ENCODE assay signal across 19 cellular contexts in genomic region chr1:156468693-156469345, GRCh38. TPM values are rescaled to one million over a fixed set of nuclear protein-coding genes. Genes with fewer than 3 reads are reported as not detected.
DNase-seq lines count a peak whose midpoint lies in the region; ATAC-seq and TF ChIP-seq lines count a peak whose summit lies in the region.
"Had no signal": no experiment of that assay in that cellular context is flagged by ENCODE, and none has a peak within 500 bp of the region (broad histone marks: within the 10 kb centered on the region; RNA-seq: fewer than 3 reads in every experiment).

No MANE protein-coding gene starts in this region.

- H3K79me2 ChIP-seq in mammary epithelial cell (ENCODE audit: insufficient read depth, low read length) = no peaks in the 10 kb centered on the region

- DNase-seq in MCF 10A (ENCODE audit: unreplicated experiment) (no peak), mammary epithelial cell (no peak), RWPE1 (ENCODE audit: low spot score) (no peak), endothelial cell (ENCODE audit: low spot score) (no peak), T-helper 1 cell (no peak), foreskin melanocyte (no peak)
- DNase-seq: activated naive CD4-positive, alpha-beta T cell treated with anti-CD3 and anti-CD28 coated beads for 36 hours; CD4-positive, alpha-beta T cell; DMS79; foreskin keratinocyte; GOT3; KG1; NCI-H1092; psoas muscle; RPMI8226; stimulated activated CD8-positive, alpha-beta memory T cell treated with anti-CD3 and anti-CD28 coated beads, Interleukin-4, amount 100 ng/mL, for 48 hours had no signal

- H3K27ac ChIP-seq in mammary epithelial cell (ENCODE audit: insufficient read depth, low read depth, low read length) = no peak overlapping the region
- H3K27ac ChIP-seq in RWPE1 = peak overlapping the region; percentile 19; the same call in 1 of the 2 replicates
- H3K27ac ChIP-seq in temporal lobe (ENCODE audit: low read depth, low read length) = peak overlapping the region; percentile 61
- H3K27ac ChIP-seq: foreskin keratinocyte had no signal

- WGBS in mammary epithelial cell (ENCODE audit: low coverage, missing lambda C conversion rate) = 85% methylated on average over 6 of the region's 6 CpGs

- no peak overlapping the region for H2AFZ ChIP-seq in mammary epithelial cell (ENCODE audit: low read depth, low read length)

- H3K4me1 ChIP-seq in mammary epithelial cell (ENCODE audit: insufficient read depth, low read length) = no peaks in the 10 kb centered on the region

- H3K36me3 ChIP-seq in mammary epithelial cell (ENCODE audit: insufficient read depth, low read length) = no peaks in the 10 kb centered on the region

- H3K9me3 Mint-ChIP-seq in MCF 10A (ENCODE audit: unreplicated experiment) (no peaks in the 10 kb centered on the region), endothelial cell (ENCODE audit: unreplicated experiment) (no peaks in the 10 kb centered on the region)
- H3K9me3 Mint-ChIP-seq: activated naive CD4-positive, alpha-beta T cell treated with anti-CD3 and anti-CD28 coated beads for 36 hours; brain; CD4-positive, alpha-beta T cell had no signal

- CTCF ChIA-PET in MCF 10A (lab: Yijun Ruan, JAX) = interaction anchor here (0.6 to 2.0 kb wide), 9 partner anchors 17 to 474 kb away, joined by 3 to 7 read pairs (median 4); no protein-coding TSS in a partner anchor
- CTCF ChIA-PET in mammary epithelial cell (lab: Charles Lee; ENCODE audit: low non-redundant PET) = no interaction called here
- CTCF ChIA-PET in RWPE1 (lab: Yijun Ruan, JAX) = interaction anchor here (0.6 to 0.7 kb wide), 2 partner anchors 14 to 50 kb away, joined by 3 read pairs; no protein-coding TSS in a partner anchor

- H3K4me1 Mint-ChIP-seq in MCF 10A (ENCODE audit: insufficient read depth, unreplicated experiment) (peaks cover 38% of the 10 kb centered on the region), endothelial cell (ENCODE audit: unreplicated experiment) (peaks cover 21% of the 10 kb centered on the region)
- H3K4me1 Mint-ChIP-seq: brain had no signal

- in situ Hi-C loops in mammary epithelial cell (cut with MboI; ENCODE audit: low sequenced_read_pairs in 2 of 2) = no loop called here

- POLR2A ChIA-PET in MCF 10A (lab: Yijun Ruan, JAX) (interaction anchor here (0.7 to 19.5 kb wide), 3 partner anchors 33 to 259 kb away, joined by 3 to 549 read pairs (median 4); partner anchors contain the start of genes MEF2D, METTL25B and NAXE), RWPE1 (lab: Yijun Ruan, JAX; ENCODE audit: low non-redundant PET) (no interaction called here)

- H3K9me3 ChIP-seq in mammary epithelial cell (replicated peaks; ENCODE audit: insufficient read depth, low read length) = no peaks in the 10 kb centered on the region
- H3K9me3 ChIP-seq: psoas muscle had no signal

- dilution Hi-C loops in mammary epithelial cell (cut with HindIII; ENCODE audit: low sequenced_read_pairs) = loop anchor here (5.0 to 10.0 kb wide), 2 partner anchors 56 to 67 kb away; no protein-coding TSS in a partner anchor

- H3K9ac ChIP-seq in mammary epithelial cell (ENCODE audit: insufficient read depth, low read length) = no peak overlapping the region

- H3K4me3 Mint-ChIP-seq in MCF 10A (ENCODE audit: unreplicated experiment) (no peak overlapping the region), endothelial cell (ENCODE audit: unreplicated experiment) (peak overlapping the region; percentile 44)
- H3K4me3 Mint-ChIP-seq: activated naive CD4-positive, alpha-beta T cell treated with anti-CD3 and anti-CD28 coated beads for 36 hours; brain; CD4-positive, alpha-beta T cell had no signal

- H3K27ac Mint-ChIP-seq in MCF 10A (ENCODE audit: low read depth, unreplicated experiment) (peak overlapping the region; percentile 77), endothelial cell (ENCODE audit: unreplicated experiment) (no peak overlapping the region)
- H3K27ac Mint-ChIP-seq: activated naive CD4-positive, alpha-beta T cell treated with anti-CD3 and anti-CD28 coated beads for 36 hours; CD4-positive, alpha-beta T cell had no signal

- intact Hi-C loops in MCF 10A (cut with micrococcal nuclease) = no loop called here
- intact Hi-C loops in mammary epithelial cell (cut with micrococcal nuclease) = no loop called here

- no peak overlapping the region for H3K4me2 ChIP-seq in mammary epithelial cell (ENCODE audit: insufficient read depth, low read depth, low read length)

- no peaks in the 10 kb centered on the region for H4K20me1 ChIP-seq in mammary epithelial cell (ENCODE audit: insufficient read depth, low read length)

- no peaks in the 10 kb centered on the region for H3K27me3 Mint-ChIP-seq in MCF 10A (ENCODE audit: insufficient read depth, unreplicated experiment)
- H3K27me3 Mint-ChIP-seq in endothelial cell (ENCODE audit: unreplicated experiment) = peaks cover 8% of the 10 kb centered on the region
- H3K27me3 Mint-ChIP-seq: brain; CD4-positive, alpha-beta T cell had no signal

- H3K36me3 Mint-ChIP-seq in MCF 10A (ENCODE audit: insufficient read depth, unreplicated experiment) (peaks cover 81% of the 10 kb centered on the region), endothelial cell (ENCODE audit: low read depth, unreplicated experiment) (peaks cover 41% of the 10 kb centered on the region)

- no peaks in the 10 kb centered on the region for H3K27me3 ChIP-seq in mammary epithelial cell (ENCODE audit: insufficient read depth, low read length)
- H3K27me3 ChIP-seq: foreskin keratinocyte had no signal

- TF ChIP-seq CTCF in MCF 10A (IDR thresholded peaks at IDR 0.05; ENCODE audit: unreplicated experiment) = no peak
- TF ChIP-seq CTCF in mammary epithelial cell (conservative IDR thresholded peaks at IDR 0.05 in 1 of 2, IDR thresholded peaks at IDR 0.05 in 1 of 2; ENCODE audit: extremely low read depth in 1 of 2, insufficient read depth in 1 of 2, low read depth in 1 of 2, low read length in 2 of 2) = no peak
- no peak for TF ChIP-seq CTCF in RWPE1 (conservative IDR thresholded peaks at IDR 0.05; ENCODE audit: low read depth)
- no peak for TF ChIP-seq CTCF in endothelial cell (IDR thresholded peaks at IDR 0.05; ENCODE audit: unreplicated experiment)

- H3K4me3 ChIP-seq in mammary epithelial cell (replicated peaks in 1 of 3; ENCODE audit: insufficient read depth in 1 of 3, low read depth in 2 of 3, low read length in 3 of 3) = no peak overlapping the region
- H3K4me3 ChIP-seq: psoas muscle had no signal

- BruUV-seq in MCF 10A (replicated peaks; lab: Mats Ljungman, UMichigan) = no TSS peak
- no TSS peak for BruUV-seq in mammary epithelial cell (replicated peaks; lab: Mats Ljungman, UMichigan)

- no peak for ATAC-seq in HG03135 (IDR thresholded peaks at IDR 0.05; ENCODE audit: unreplicated experiment)
- ATAC-seq: foreskin keratinocyte, psoas muscle had no signal

RNA-seq across cellular contexts. Expression of gene MEF2D, which starts 31.8 kb away (rescaled TPM):
- total RNA-seq in MCF 10A (2022) (113 and 131 TPM in 2 replicates), mammary epithelial cell (10 to 100 TPM in 1 of 2 donors, 1 to 10 TPM in 1; 9.2 to 34.3 TPM), endothelial cell (ENCODE audit: unreplicated experiment) (45.2 TPM), temporal lobe (6.9 TPM)
- polyA plus RNA-seq in mammary epithelial cell = 11.4 TPM
- 9.6 TPM for polyA minus RNA-seq in mammary epithelial cell
